In the genomic region with DNA sequence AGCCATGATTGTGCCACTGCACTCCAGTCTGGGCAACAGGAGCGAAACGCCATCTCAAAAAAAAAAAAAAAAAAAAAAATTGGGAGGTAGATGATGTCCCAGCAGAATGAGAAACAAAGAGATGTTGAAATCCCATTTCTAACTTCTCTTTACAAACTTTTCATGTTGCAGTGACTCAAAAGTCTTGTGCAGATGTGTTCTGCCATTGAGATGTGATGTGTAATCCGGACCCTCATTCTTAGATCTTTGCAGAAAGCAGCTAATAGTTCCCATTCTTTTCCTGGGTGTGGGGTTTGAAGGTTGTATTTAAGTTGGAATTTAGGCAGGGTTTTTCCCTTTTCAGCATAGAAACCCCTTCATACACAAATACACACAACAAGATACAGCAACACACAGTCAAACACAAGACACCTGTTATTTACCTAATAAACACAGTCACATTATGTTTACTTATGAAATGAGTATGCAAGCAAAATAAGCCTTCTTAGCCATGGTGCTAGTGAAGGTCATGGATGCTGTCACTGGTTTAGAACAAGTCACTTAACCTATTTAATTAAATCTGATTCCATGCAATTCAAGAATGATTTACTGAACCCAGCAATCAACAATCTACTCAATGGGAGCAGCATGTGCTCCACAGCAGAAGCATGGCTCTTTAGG, we compare ENCODE assay signal across 15 cellular contexts. TPM values are rescaled to one million over a fixed set of nuclear protein-coding genes. Genes with fewer than 3 reads are reported as not detected.
A peak's percentile ranks its signal among the peaks of the same experiment; 100 is the strongest.
DNase-seq lines count a peak whose midpoint lies in the region; ATAC-seq and TF ChIP-seq lines count a peak whose summit lies in the region.
"Had no signal": no experiment of that assay in that cellular context is flagged by ENCODE, and none has a peak within 500 bp of the region (broad histone marks: within the 10 kb centered on the region; RNA-seq: fewer than 3 reads in every experiment).

No MANE protein-coding gene starts in this region.

- no peaks in the 10 kb centered on the region for H3K9me3 Mint-ChIP-seq in activated CD8-positive, alpha-beta T cell treated with anti-CD3 and anti-CD28 coated beads for 36 hours
- no peaks in the 10 kb centered on the region for H3K9me3 Mint-ChIP-seq in activated CD8-positive, alpha-beta T cell treated with anti-CD3 and anti-CD28 coated beads, Interleukin-2, amount 10 ng/mL, durations not matched to agents 7 days and 5 days (ENCODE audit: insufficient read depth)
- H3K9me3 Mint-ChIP-seq: dendritic cell treated with granulocyte-macrophage colony-stimulating factor and Interleukin-4, amounts not matched to agents 40 ng/mL and 50 ng/mL, for 4 days had no signal

- intact Hi-C loops in activated CD8-positive, alpha-beta T cell treated with anti-CD3 and anti-CD28 coated beads for 36 hours (cut with micrococcal nuclease) = no loop called here

- peaks cover 89% of the 10 kb centered on the region for H3K36me3 Mint-ChIP-seq in activated CD8-positive, alpha-beta T cell treated with anti-CD3 and anti-CD28 coated beads for 36 hours (ENCODE audit: low read depth)
- H3K36me3 Mint-ChIP-seq in activated CD8-positive, alpha-beta T cell treated with anti-CD3 and anti-CD28 coated beads, Interleukin-2, amount 10 ng/mL, durations not matched to agents 7 days and 5 days (ENCODE audit: low read depth) = peaks cover 53% of the 10 kb centered on the region

- peaks cover 0 to 7% (median 3%) of the 10 kb centered on the region in 5 donors for H3K36me3 ChIP-seq in subcutaneous abdominal adipose tissue (ENCODE audit: control insufficient read depth in 5 of 5, insufficient read depth in 5 of 5, low read length in 5 of 5)

- no peak overlapping the region for H3K4me3 Mint-ChIP-seq in activated CD8-positive, alpha-beta T cell treated with anti-CD3 and anti-CD28 coated beads for 36 hours
- no peak overlapping the region for H3K4me3 Mint-ChIP-seq in activated CD8-positive, alpha-beta T cell treated with anti-CD3 and anti-CD28 coated beads, Interleukin-2, amount 10 ng/mL, durations not matched to agents 7 days and 5 days
- H3K4me3 Mint-ChIP-seq: dendritic cell treated with granulocyte-macrophage colony-stimulating factor and Interleukin-4, amounts not matched to agents 40 ng/mL and 50 ng/mL, for 4 days had no signal

- no peaks in the 10 kb centered on the region for H3K27me3 Mint-ChIP-seq in activated CD8-positive, alpha-beta T cell treated with anti-CD3 and anti-CD28 coated beads for 36 hours
- H3K27me3 Mint-ChIP-seq in activated CD8-positive, alpha-beta T cell treated with anti-CD3 and anti-CD28 coated beads, Interleukin-2, amount 10 ng/mL, durations not matched to agents 7 days and 5 days (ENCODE audit: low read depth) = no peaks in the 10 kb centered on the region
- H3K27me3 Mint-ChIP-seq: dendritic cell treated with granulocyte-macrophage colony-stimulating factor and Interleukin-4, amounts not matched to agents 40 ng/mL and 50 ng/mL, for 4 days had no signal

- TF ChIP-seq CTCF in activated CD8-positive, alpha-beta T cell treated with anti-CD3 and anti-CD28 coated beads for 36 hours (IDR thresholded peaks at IDR 0.05) = no peak
- no peak for TF ChIP-seq CTCF in cardiac fibroblast (IDR thresholded peaks at IDR 0.05; ENCODE audit: low read depth, low read length)

- DNase-seq in activated CD8-positive, alpha-beta T cell treated with anti-CD3 and anti-CD28 coated beads for 36 hours = no peak
- DNase-seq in activated CD8-positive, alpha-beta T cell treated with anti-CD3 and anti-CD28 coated beads, Interleukin-2, amount 10 ng/mL, durations not matched to agents 7 days and 5 days = no peak
- DNase-seq in MV-4-11 (lab: John Stamatoyannopoulos, UW) = peak; percentile 57
- DNase-seq in cardiac fibroblast (ENCODE audit: low read depth in 2 of 2) = peak; percentile 34 to 47
- no peak for DNase-seq in stimulated activated CD4-positive, alpha-beta T cell treated with anti-CD3 and anti-CD28 coated beads, Interleukin-4, amount 100 ng/mL, for 4 hours
- DNase-seq in mucosa of gallbladder (ENCODE audit: low spot score) = no peak
- no peak for DNase-seq in NCI-H1694 (lab: John Stamatoyannopoulos, UW)
- DNase-seq: activated CD8-positive, alpha-beta memory T cell treated with anti-CD3 and anti-CD28 coated beads, Interleukin-2, amount 50 U/mL, for 4 hours; amygdala; EL; midbrain; SIG-M5; stimulated activated CD8-positive, alpha-beta memory T cell treated with anti-CD3 and anti-CD28 coated beads, Interleukin-4, amount 100 ng/mL, for 48 hours had no signal

- ATAC-seq in activated CD8-positive, alpha-beta T cell treated with anti-CD3 and anti-CD28 coated beads for 36 hours = no peak
- no peak for ATAC-seq in activated CD8-positive, alpha-beta T cell treated with anti-CD3 and anti-CD28 coated beads, Interleukin-2, amount 10 ng/mL, durations not matched to agents 7 days and 5 days

- H3K27me3 ChIP-seq in subcutaneous abdominal adipose tissue (ENCODE audit: control insufficient read depth in 5 of 5, insufficient read depth in 4 of 5, low read length in 5 of 5) = no peaks in the 10 kb centered on the region

- H3K9ac ChIP-seq in subcutaneous abdominal adipose tissue (ENCODE audit: low read length in 5 of 5) = no peak overlapping the region

- peaks cover 0 to 40% (median 30%) of the 10 kb centered on the region in 5 donors for H3K4me1 ChIP-seq in subcutaneous abdominal adipose tissue (ENCODE audit: control insufficient read depth in 5 of 5, insufficient read depth in 5 of 5, low read length in 5 of 5)

- CTCF ChIA-PET in activated CD8-positive, alpha-beta T cell treated with anti-CD3 and anti-CD28 coated beads for 36 hours (lab: Charles Lee) = no interaction called here
- CTCF ChIA-PET in activated CD8-positive, alpha-beta T cell treated with anti-CD3 and anti-CD28 coated beads, Interleukin-2, amount 10 ng/mL, durations not matched to agents 7 days and 5 days (lab: Charles Lee) = interaction anchor here (1.2 to 1.7 kb wide), 3 partner anchors 10 to 12 kb away, joined by 3 to 5 read pairs (median 4); no protein-coding TSS in a partner anchor

- H3K4me3 ChIP-seq in cardiac fibroblast (replicated peaks in 1 of 2; ENCODE audit: low read depth in 2 of 2, low read length in 2 of 2) (no peak overlapping the region), subcutaneous abdominal adipose tissue (ENCODE audit: low read depth in 1 of 5, low read length in 5 of 5) (no peak overlapping the region)

- peak overlapping the region; percentile 59 for H3K27ac Mint-ChIP-seq in activated CD8-positive, alpha-beta T cell treated with anti-CD3 and anti-CD28 coated beads for 36 hours
- H3K27ac Mint-ChIP-seq in activated CD8-positive, alpha-beta T cell treated with anti-CD3 and anti-CD28 coated beads, Interleukin-2, amount 10 ng/mL, durations not matched to agents 7 days and 5 days = no peak overlapping the region

- H3K27ac ChIP-seq in subcutaneous abdominal adipose tissue (ENCODE audit: low read depth, low read length) = peak overlapping the region; percentile 11

- POLR2A ChIA-PET in activated CD8-positive, alpha-beta T cell treated with anti-CD3 and anti-CD28 coated beads for 36 hours (lab: Charles Lee) = interaction anchor here (1.0 to 1.9 kb wide), 2 partner anchors 9 to 17 kb away, joined by 3 to 4 read pairs; no protein-coding TSS in a partner anchor
- POLR2A ChIA-PET in activated CD8-positive, alpha-beta T cell treated with anti-CD3 and anti-CD28 coated beads, Interleukin-2, amount 10 ng/mL, durations not matched to agents 7 days and 5 days (lab: Charles Lee) = interaction anchor here (7.1 kb wide), 1 partner anchor 15 kb away, joined by 61 read pairs; a partner anchor contains a TSS

- H3K9me3 ChIP-seq in subcutaneous abdominal adipose tissue (ENCODE audit: control insufficient read depth in 5 of 5, low read length in 5 of 5) = no peaks in the 10 kb centered on the region

- H3K4me1 Mint-ChIP-seq in activated CD8-positive, alpha-beta T cell treated with anti-CD3 and anti-CD28 coated beads for 36 hours (ENCODE audit: low read depth) = peaks cover 89% of the 10 kb centered on the region
- peaks cover 62% of the 10 kb centered on the region for H3K4me1 Mint-ChIP-seq in activated CD8-positive, alpha-beta T cell treated with anti-CD3 and anti-CD28 coated beads, Interleukin-2, amount 10 ng/mL, durations not matched to agents 7 days and 5 days (ENCODE audit: low read depth)

RNA-seq across cellular contexts. Expression of a gene that starts 14.9 kb away (rescaled TPM):
- total RNA-seq in activated CD8-positive, alpha-beta T cell treated with anti-CD3 and anti-CD28 coated beads for 36 hours = 10 to 100 TPM; 90.3 to 91.1 TPM
- 10 to 100 TPM; 31.5 to 32.3 TPM for total RNA-seq in activated CD8-positive, alpha-beta T cell treated with anti-CD3 and anti-CD28 coated beads, Interleukin-2, amount 10 ng/mL, durations not matched to agents 7 days and 5 days
- total RNA-seq in mucosa of gallbladder = 33.7 TPM

RNA-seq across cellular contexts. Expression of a gene that starts 44.3 kb away (rescaled TPM):
- not detected for total RNA-seq in activated CD8-positive, alpha-beta T cell treated with anti-CD3 and anti-CD28 coated beads for 36 hours
- under 1 TPM; 0.21 to 0.60 TPM for total RNA-seq in activated CD8-positive, alpha-beta T cell treated with anti-CD3 and anti-CD28 coated beads, Interleukin-2, amount 10 ng/mL, durations not matched to agents 7 days and 5 days
- 0.09 TPM for total RNA-seq in mucosa of gallbladder

Comparison
In these comparisons a context has a peak if more than half of its experiments do, and no peak if none do; other contexts are left out.
1. DNase-seq: peak in MV-4-11 (single experiment) and cardiac fibroblast (2 of 2); none in activated CD8-positive, alpha-beta T cell treated with anti-CD3 and anti-CD28 coated beads for 36 hours (single experiment), activated CD8-positive, alpha-beta T cell treated with anti-CD3 and anti-CD28 coated beads, Interleukin-2, amount 10 ng/mL, durations not matched to agents 7 days and 5 days (single experiment), stimulated activated CD4-positive, alpha-beta T cell treated with anti-CD3 and anti-CD28 coated beads, Interleukin-4, amount 100 ng/mL, for 4 hours (0 of 2), mucosa of gallbladder (single experiment) and NCI-H1694 (single experiment).